In genomic region chr2:150555957-150556356, GRCh38 we compare ENCODE assay signal across 15 cellular contexts.
"Had no signal": no experiment of that assay in that cellular context is flagged by ENCODE, and none has a peak within 500 bp of the region (broad histone marks: within the 10 kb centered on the region; RNA-seq: fewer than 3 reads in every experiment).

No MANE protein-coding gene starts in this region.

- H3K9me3 Mint-ChIP-seq: activated B cell treated with CpG ODN at 0.5 μM for 24 hours; activated CD4-positive, alpha-beta T cell treated with anti-CD3 and anti-CD28 coated beads, Interleukin-2, amount 10 ng/mL, durations not matched to agents 7 days and 5 days; activated naive CD4-positive, alpha-beta T cell treated with anti-CD3 and anti-CD28 coated beads for 36 hours; activated T-helper 17 cell treated with anti-CD3 and anti-CD28 coated beads, Interleukin-2, amount 50 U/mL, for 72 hours had no signal

- FAIRE-seq: colon, TTC549 had no signal

- H3K27ac Mint-ChIP-seq: activated B cell treated with CpG ODN at 0.5 μM for 24 hours; activated CD4-positive, alpha-beta T cell treated with anti-CD3 and anti-CD28 coated beads, Interleukin-2, amount 10 ng/mL, durations not matched to agents 7 days and 5 days; activated naive CD4-positive, alpha-beta T cell treated with anti-CD3 and anti-CD28 coated beads for 36 hours; activated T-helper 17 cell treated with anti-CD3 and anti-CD28 coated beads, Interleukin-2, amount 50 U/mL, for 72 hours; naive thymus-derived CD4-positive, alpha-beta T cell had no signal

- H3K27me3 ChIP-seq: cardiac muscle cell, sigmoid colon had no signal

- H3K36me3 ChIP-seq: cardiac muscle cell, sigmoid colon had no signal

- H3K27ac ChIP-seq: cardiac muscle cell, psoas muscle, sigmoid colon had no signal

- H3K4me1 Mint-ChIP-seq: activated B cell treated with CpG ODN at 0.5 μM for 24 hours; activated CD4-positive, alpha-beta T cell treated with anti-CD3 and anti-CD28 coated beads, Interleukin-2, amount 10 ng/mL, durations not matched to agents 7 days and 5 days; activated T-helper 17 cell treated with anti-CD3 and anti-CD28 coated beads, Interleukin-2, amount 50 U/mL, for 72 hours; naive thymus-derived CD4-positive, alpha-beta T cell had no signal

- H3K9me3 ChIP-seq: psoas muscle, sigmoid colon had no signal

- DNase-seq: activated B cell treated with CpG ODN at 0.5 μM for 24 hours; activated CD4-positive, alpha-beta T cell treated with anti-CD3 and anti-CD28 coated beads, Interleukin-2, amount 10 ng/mL, durations not matched to agents 7 days and 5 days; activated naive CD4-positive, alpha-beta T cell treated with anti-CD3 and anti-CD28 coated beads for 36 hours; activated T-cell treated with anti-CD3 and anti-CD28 coated beads for 4 hours; naive thymus-derived CD4-positive, alpha-beta T cell; occipital lobe; psoas muscle; sigmoid colon; stimulated activated CD4-positive, alpha-beta T cell treated with anti-CD3 and anti-CD28 coated beads, Interleukin-2, amount 100 ng/mL, for 48 hours; stimulated activated naive CD8-positive, alpha-beta T cell treated with anti-CD3 and anti-CD28 coated beads, Interleukin-15, Interleukin-2, amounts not matched to agents 100 U/mL and 50 U/mL, for 24 hours had no signal

- H3K4me3 Mint-ChIP-seq: activated B cell treated with CpG ODN at 0.5 μM for 24 hours; activated CD4-positive, alpha-beta T cell treated with anti-CD3 and anti-CD28 coated beads, Interleukin-2, amount 10 ng/mL, durations not matched to agents 7 days and 5 days; activated naive CD4-positive, alpha-beta T cell treated with anti-CD3 and anti-CD28 coated beads for 36 hours; activated T-helper 17 cell treated with anti-CD3 and anti-CD28 coated beads, Interleukin-2, amount 50 U/mL, for 72 hours; naive thymus-derived CD4-positive, alpha-beta T cell had no signal

- H3K36me3 Mint-ChIP-seq: naive thymus-derived CD4-positive, alpha-beta T cell had no signal

- ATAC-seq: activated T-helper 17 cell treated with anti-CD3 and anti-CD28 coated beads, Interleukin-2, amount 50 U/mL, for 72 hours; naive thymus-derived CD4-positive, alpha-beta T cell; psoas muscle; stimulated activated naive CD8-positive, alpha-beta T cell treated with anti-CD3 and anti-CD28 coated beads, Interleukin-15, Interleukin-2, amounts not matched to agents 100 U/mL and 50 U/mL, for 24 hours had no signal

- H3K27me3 Mint-ChIP-seq: activated B cell treated with CpG ODN at 0.5 μM for 24 hours; activated CD4-positive, alpha-beta T cell treated with anti-CD3 and anti-CD28 coated beads, Interleukin-2, amount 10 ng/mL, durations not matched to agents 7 days and 5 days; activated T-helper 17 cell treated with anti-CD3 and anti-CD28 coated beads, Interleukin-2, amount 50 U/mL, for 72 hours had no signal

- H3K4me1 ChIP-seq: psoas muscle, sigmoid colon had no signal

- H3K4me3 ChIP-seq: cardiac muscle cell, lung, psoas muscle, sigmoid colon had no signal
